Comparison of ENCODE assay signal across 18 cellular contexts in genomic region chr11:60761436-60762190, GRCh38. TPM values are rescaled to one million over a fixed set of nuclear protein-coding genes. Genes with fewer than 3 reads are reported as not detected.
DNase-seq lines count a peak whose midpoint lies in the region; ATAC-seq and TF ChIP-seq lines count a peak whose summit lies in the region.
"Had no signal": no experiment of that assay in that cellular context is flagged by ENCODE, and none has a peak within 500 bp of the region (broad histone marks: within the 10 kb centered on the region; RNA-seq: fewer than 3 reads in every experiment).

No MANE protein-coding gene starts in this region.

- no peak overlapping the region for H3K4me2 ChIP-seq in osteoblast (ENCODE audit: insufficient read depth, low read length)
- H3K4me2 ChIP-seq: A549 had no signal

- H3K27me3 ChIP-seq in osteoblast (ENCODE audit: insufficient read depth, low read length), result peaks cover 19% of the 10 kb centered on the region
- H3K27me3 ChIP-seq: pancreas had no signal

- H3K27ac ChIP-seq in osteoblast (ENCODE audit: low read depth, low read length), result no peak overlapping the region
- H3K27ac ChIP-seq: A549, pancreas had no signal

- H3K9me3 ChIP-seq in osteoblast (ENCODE audit: low read depth, low read length), result no peaks in the 10 kb centered on the region
- H3K9me3 ChIP-seq: A549, pancreas had no signal

- ATAC-seq in HG02678 (IDR thresholded peaks at IDR 0.05; ENCODE audit: unreplicated experiment), result peak; percentile 32
- ATAC-seq: A549, pancreas, WTC11 had no signal

- no peaks in the 10 kb centered on the region for H4K20me1 ChIP-seq in osteoblast (ENCODE audit: insufficient read depth, low read length)

- TF ChIP-seq CTCF in osteoblast (IDR thresholded peaks at IDR 0.05; ENCODE audit: extremely low read depth, low read depth, low read length), result no peak

- DNase-seq in NCI-H1105 treated with DMSO at 0.1 percent for 48 hours (lab: John Stamatoyannopoulos, UW) (peak; percentile 65), NCI-H1105 (lab: John Stamatoyannopoulos, UW) (no peak), NCI-H2081 treated with DMSO at 0.1 percent for 48 hours (lab: John Stamatoyannopoulos, UW) (peak; percentile 28), osteoblast (ENCODE audit: insufficient read length, low spot score, missing footprints) (peak; percentile 38), nucleus accumbens (lab: John Stamatoyannopoulos, UW) (no peak), COLO829 (ENCODE audit: low spot score) (no peak)
- no peak for DNase-seq in activated CD4-positive, alpha-beta T cell treated with anti-CD3 and anti-CD28 coated beads, Interleukin-2, amount 50 U/mL, for 48 hours
- DNase-seq: foreskin melanocyte; GF-D8; GOT3; immature natural killer cell; pancreas; stimulated activated CD4-positive, alpha-beta T cell treated with anti-CD3 and anti-CD28 coated beads, Interleukin-12 subunit alpha, Interleukin-12 subunit beta, amount 100 ng/mL, for 4 hours had no signal

- no peaks in the 10 kb centered on the region for H3K79me2 ChIP-seq in osteoblast (ENCODE audit: insufficient read depth, low read length)

- H3K4me3 ChIP-seq in osteoblast (ENCODE audit: insufficient read depth, low read length), result no peak overlapping the region
- H3K4me3 ChIP-seq: A549, pancreas had no signal

- no peaks in the 10 kb centered on the region for H3K36me3 ChIP-seq in osteoblast (ENCODE audit: insufficient read depth, low read length)
- H3K36me3 ChIP-seq: pancreas had no signal

- no peaks in the 10 kb centered on the region for H3K4me1 ChIP-seq in osteoblast (ENCODE audit: insufficient read depth, low read length)
- H3K4me1 ChIP-seq: A549 had no signal

- no peak overlapping the region for H2AFZ ChIP-seq in osteoblast (ENCODE audit: low read length)

RNA-seq across cellular contexts. Expression of gene MS4A15, which starts 4.9 kb away (rescaled TPM):
- not detected in 2 replicates for total RNA-seq in osteoblast
- total RNA-seq: RPMI7951, subcutaneous adipose tissue had no signal

RNA-seq across cellular contexts. Expression of gene MS4A10, which starts 23.5 kb away (rescaled TPM):
- not detected in 2 replicates for total RNA-seq in osteoblast
- total RNA-seq: pancreas, RPMI7951, subcutaneous adipose tissue, WTC11 had no signal

RNA-seq across cellular contexts. Expression of gene MS4A18, which starts 37.1 kb away (rescaled TPM):
- not detected in 2 replicates for total RNA-seq in osteoblast
- total RNA-seq: pancreas, RPMI7951, subcutaneous adipose tissue, WTC11 had no signal

Comparison
In these comparisons a context has a peak if more than half of its experiments do, and no peak if none do; other contexts are left out.
1. DNase-seq: peak in NCI-H1105 treated with DMSO at 0.1 percent for 48 hours (single experiment), NCI-H2081 treated with DMSO at 0.1 percent for 48 hours (single experiment) and osteoblast (single experiment); none in NCI-H1105 (single experiment), activated CD4-positive, alpha-beta T cell treated with anti-CD3 and anti-CD28 coated beads, Interleukin-2, amount 50 U/mL, for 48 hours (0 of 2), nucleus accumbens (0 of 56) and COLO829 (single experiment).